Comparison of ENCODE assay signal across 7 cellular contexts in the genomic region with DNA sequence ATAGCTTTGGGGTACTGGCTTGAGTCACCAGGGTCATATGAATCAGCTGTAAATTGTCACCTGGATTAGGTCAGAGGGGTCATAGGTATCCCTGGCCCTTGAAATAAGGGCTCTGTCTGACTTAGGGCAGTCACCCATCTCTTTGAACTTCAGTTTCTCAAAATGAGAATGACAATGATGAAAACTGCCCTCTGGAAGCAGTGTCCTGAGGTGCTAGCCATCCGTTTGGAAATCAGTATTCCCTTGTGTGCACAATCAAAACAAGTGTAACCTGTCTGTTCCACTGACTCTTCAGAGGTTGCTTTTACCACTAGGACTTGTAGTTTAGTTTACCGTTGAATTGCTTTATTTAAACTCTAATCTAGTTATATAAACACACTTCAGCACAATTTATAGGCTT.
DNase-seq lines count a peak whose midpoint lies in the region; ATAC-seq, FAIRE-seq and TF ChIP-seq lines count a peak whose summit lies in the region.
"Not testable (repeated sequence)": the region's sequence is repeated elsewhere in the genome, so short reads cannot be mapped to it uniquely, and the experiment has no call there.

No MANE protein-coding gene starts in this region.

- H3K4me1 ChIP-seq in RWPE2 (ENCODE audit: insufficient read depth, poor library complexity, severe bottlenecking) (peaks cover 12% of the 10 kb centered on the region), foreskin keratinocyte (peaks cover 23% of the 10 kb centered on the region), HepG2 (ENCODE audit: insufficient read depth, low read length) (peaks cover 52% of the 10 kb centered on the region)
- not testable (repeated sequence) for H3K4me1 ChIP-seq in mucosa of descending colon (ENCODE audit: low read depth); rectal smooth muscle tissue (ENCODE audit: control insufficient read depth, insufficient read depth, low read length)

- H3K9me3 ChIP-seq in RWPE2 (ENCODE audit: severe bottlenecking); HepG2 (ENCODE audit: low read length); mucosa of descending colon: not testable (repeated sequence)

- not testable (repeated sequence) for H4K20me1 ChIP-seq in HepG2 (ENCODE audit: insufficient read depth, low read length)

- not testable (repeated sequence) for H3K36me3 Mint-ChIP-seq in activated T-helper 17 cell treated with anti-CD3 and anti-CD28 coated beads, Interleukin-2, amount 50 U/mL, for 72 hours (ENCODE audit: low read depth)

- peak overlapping the region; percentile 49 for H3K9ac ChIP-seq in HepG2 (ENCODE audit: insufficient read depth, low read depth, low read length)
- H3K9ac ChIP-seq in rectal smooth muscle tissue (ENCODE audit: low read length), result not testable (repeated sequence)

- H3K36me3 ChIP-seq in RWPE2 (ENCODE audit: low read depth); HepG2 (replicated peaks in 1 of 2; ENCODE audit: control insufficient read depth in 1 of 2, insufficient read depth in 2 of 2, low read length in 2 of 2); mucosa of descending colon (ENCODE audit: low read depth); rectal smooth muscle tissue (ENCODE audit: control insufficient read depth, insufficient read depth, low read length): not testable (repeated sequence)

- intact Hi-C loops in HepG2 (cut with micrococcal nuclease; ENCODE audit: unreplicated experiment), result loop anchor here (10.0 kb wide), 2 partner anchors 60 to 200 kb away; no protein-coding TSS in a partner anchor
- intact Hi-C loops in mucosa of descending colon (cut with DNase I, micrococcal nuclease), result not testable (repeated sequence)

- peak overlapping the region; percentile 1 for H3K27ac ChIP-seq in RWPE2 (ENCODE audit: poor library complexity, severe bottlenecking)
- peak overlapping the region; percentile 44 for H3K27ac ChIP-seq in foreskin keratinocyte
- peak overlapping the region; percentile 48 for H3K27ac ChIP-seq in HepG2 (ENCODE audit: extremely low read length, insufficient read depth, low read length)
- H3K27ac ChIP-seq in rectal smooth muscle tissue (ENCODE audit: low read depth, low read length), result peak overlapping the region; percentile 24

- H3K27me3 Mint-ChIP-seq in activated T-helper 17 cell treated with anti-CD3 and anti-CD28 coated beads, Interleukin-2, amount 50 U/mL, for 72 hours, result not testable (repeated sequence)

- H2AFZ ChIP-seq in HepG2 (ENCODE audit: low read length), result not testable (repeated sequence)

- not testable (repeated sequence) for BruUV-seq in HepG2 (replicated peaks; lab: Mats Ljungman, UMichigan)

- TF ChIP-seq POLR2A in HepG2 (IDR thresholded peaks at IDR 0.05; ENCODE audit: insufficient read depth in 1 of 2, low read depth in 2 of 2, low read length in 2 of 2), result not testable (repeated sequence)

- not testable (repeated sequence) for TF ChIP-seq CTCF in RWPE2 (IDR thresholded peaks at IDR 0.05; ENCODE audit: poor library complexity, severe bottlenecking); foreskin keratinocyte (conservative IDR thresholded peaks at IDR 0.05); HepG2 (CRISPR knock-in tag; IDR thresholded peaks at IDR 0.05); mucosa of descending colon (IDR thresholded peaks at IDR 0.05)

- not testable (repeated sequence) for H3K4me1 Mint-ChIP-seq in activated T-helper 17 cell treated with anti-CD3 and anti-CD28 coated beads, Interleukin-2, amount 50 U/mL, for 72 hours

- not testable (repeated sequence) for TF ChIP-seq RAD21 in HepG2 (CRISPR knock-in tag; IDR thresholded peaks at IDR 0.05)

- H3K79me2 ChIP-seq in HepG2 (ENCODE audit: insufficient read depth, low read length), result not testable (repeated sequence)

- ATAC-seq in RWPE2 (ENCODE audit: low read depth) (peak; percentile 27; the same call in 2 of the 3 replicates), foreskin keratinocyte (peak; percentile 16), HepG2 (peak; percentile 37), mucosa of descending colon (peak; percentile 48)
- peak; percentile 37 for ATAC-seq in activated T-helper 17 cell treated with anti-CD3 and anti-CD28 coated beads, Interleukin-2, amount 50 U/mL, for 72 hours (replicated peaks)

- not testable (repeated sequence) for TF ChIP-seq EP300 in HepG2 (IDR thresholded peaks at IDR 0.05; ENCODE audit: low read depth in 2 of 2, low read length in 2 of 2); HepG2 (CRISPR knock-in tag; IDR thresholded peaks at IDR 0.05; ENCODE audit: borderline replicate concordance)

- not testable (repeated sequence) for H3K9me3 Mint-ChIP-seq in activated T-helper 17 cell treated with anti-CD3 and anti-CD28 coated beads, Interleukin-2, amount 50 U/mL, for 72 hours

- not testable (repeated sequence) for FAIRE-seq in HepG2 (lab: Jason Lieb, UNC)

- H3K27ac Mint-ChIP-seq in activated T-helper 17 cell treated with anti-CD3 and anti-CD28 coated beads, Interleukin-2, amount 50 U/mL, for 72 hours, result not testable (repeated sequence)

- CTCF ChIA-PET in HepG2 (lab: Yijun Ruan, JAX; ENCODE audit: low intra/inter-chr PET ratio, low total read pairs), result not testable (repeated sequence)

- not testable (repeated sequence) for H3K27me3 ChIP-seq in RWPE2 (ENCODE audit: insufficient read depth, poor library complexity, severe bottlenecking); foreskin keratinocyte; HepG2 (ENCODE audit: control insufficient read depth in 1 of 2, insufficient read depth in 2 of 2, low read length in 2 of 2); rectal smooth muscle tissue (ENCODE audit: control insufficient read depth, insufficient read depth, low read length)

- H3K4me2 ChIP-seq in HepG2 (ENCODE audit: low read depth, low read length), result peak overlapping the region; percentile 60

- WGBS in HepG2 (ENCODE audit: low lambda C conversion rate), result 7% methylated on average over 2 of the region's 2 CpGs

- DNase-seq in HT-29 (ENCODE audit: low spot score) (peak; percentile 54), HepG2 (ENCODE audit: low spot score) (peak; percentile 28)
- not testable (repeated sequence) for DNase-seq in RWPE2 (ENCODE audit: low spot score); foreskin keratinocyte; mucosa of descending colon

- POLR2A ChIA-PET in HepG2 (lab: Yijun Ruan, JAX), result not testable (repeated sequence)

- not testable (repeated sequence) for H3K4me3 Mint-ChIP-seq in activated T-helper 17 cell treated with anti-CD3 and anti-CD28 coated beads, Interleukin-2, amount 50 U/mL, for 72 hours

- H3K4me3 ChIP-seq in RWPE2 (ENCODE audit: severe bottlenecking); HepG2 (replicated peaks in 1 of 3; ENCODE audit: insufficient read depth in 1 of 3, low read depth in 2 of 3, low read length in 3 of 3); mucosa of descending colon; rectal smooth muscle tissue (ENCODE audit: low read length): not testable (repeated sequence)

- in situ Hi-C loops in HepG2 (cut with HindIII; ENCODE audit: extremely low pct_ligation_motif_present, low pct_unique_long_range_greater_than_20kb), result not testable (repeated sequence)

TF ChIP-seq in HepG2, 621 proteins besides CTCF, POLR2A, EP300 and RAD21:
- TF ChIP-seq, protein P1, sequence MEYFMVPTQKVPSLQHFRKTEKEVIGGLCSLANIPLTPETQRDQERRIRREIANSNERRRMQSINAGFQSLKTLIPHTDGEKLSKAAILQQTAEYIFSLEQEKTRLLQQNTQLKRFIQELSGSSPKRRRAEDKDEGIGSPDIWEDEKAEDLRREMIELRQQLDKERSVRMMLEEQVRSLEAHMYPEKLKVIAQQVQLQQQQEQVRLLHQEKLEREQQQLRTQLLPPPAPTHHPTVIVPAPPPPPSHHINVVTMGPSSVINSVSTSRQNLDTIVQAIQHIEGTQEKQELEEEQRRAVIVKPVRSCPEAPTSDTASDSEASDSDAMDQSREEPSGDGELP (IDR thresholded peaks at IDR 0.05; ENCODE audit: borderline replicate concordance, low read depth), result peak; percentile 46; the same call in 1 of the 2 replicates
